Comparison of ENCODE assay signal across 21 cellular contexts in the genomic region with DNA sequence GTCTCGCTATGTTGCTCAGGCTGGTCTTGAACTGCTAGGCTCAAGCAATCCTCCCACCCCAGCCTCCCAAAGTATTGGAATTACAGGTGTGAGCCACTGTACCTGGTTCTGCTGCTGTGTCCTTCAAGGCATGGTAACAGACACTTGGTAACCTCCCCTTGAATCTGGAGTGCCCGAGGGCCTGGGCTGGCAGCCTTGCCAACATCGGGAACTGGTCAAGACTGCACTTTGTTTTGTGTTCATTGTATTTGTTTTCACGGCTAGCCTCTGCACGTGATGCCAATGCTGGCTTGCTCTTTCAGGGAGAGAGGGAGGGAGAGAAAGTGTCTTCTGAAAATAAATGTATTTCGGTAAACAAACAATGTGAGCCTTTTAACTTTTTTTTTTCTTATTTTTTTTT. TPM values are rescaled to one million over a fixed set of nuclear protein-coding genes. Genes with fewer than 3 reads are reported as not detected.
DNase-seq lines count a peak whose midpoint lies in the region; ATAC-seq and TF ChIP-seq lines count a peak whose summit lies in the region.
"Had no signal": no experiment of that assay in that cellular context is flagged by ENCODE, and none has a peak within 500 bp of the region (broad histone marks: within the 10 kb centered on the region; RNA-seq: fewer than 3 reads in every experiment).

No MANE protein-coding gene starts in this region.

- H3K27me3 ChIP-seq in layer of hippocampus (ENCODE audit: control insufficient read depth, insufficient read depth, low read length) (no peaks in the 10 kb centered on the region), smooth muscle cell (ENCODE audit: low read depth) (no peaks in the 10 kb centered on the region)
- H3K27me3 ChIP-seq: hepatocyte, right atrium auricular region, transverse colon had no signal

- H3K36me3 ChIP-seq in smooth muscle cell (ENCODE audit: low read depth), result no peaks in the 10 kb centered on the region
- H3K36me3 ChIP-seq: right atrium auricular region, transverse colon had no signal

- no peak for ATAC-seq in HG03469 (IDR thresholded peaks at IDR 0.05; ENCODE audit: unreplicated experiment)
- ATAC-seq: activated CD8-positive, alpha-beta memory T cell treated with anti-CD3 and anti-CD28 coated beads, Interleukin-2, amount 10 ng/mL, durations not matched to agents 7 days and 5 days had no signal

- H3K79me2 ChIP-seq in smooth muscle cell (ENCODE audit: low read depth), result no peaks in the 10 kb centered on the region

- peaks cover 39% of the 10 kb centered on the region for H4K20me1 ChIP-seq in smooth muscle cell (ENCODE audit: low read depth)

- H3K27ac ChIP-seq in layer of hippocampus (ENCODE audit: low read depth, low read length), result peak overlapping the region; percentile 57
- no peak overlapping the region for H3K27ac ChIP-seq in smooth muscle cell (ENCODE audit: low read depth)
- H3K27ac ChIP-seq: hepatocyte, right atrium auricular region, transverse colon had no signal

- 100% methylated on average over 5 of the region's 6 CpGs for WGBS in smooth muscle cell (ENCODE audit: low lambda C conversion rate)

- no peak overlapping the region for H3K9ac ChIP-seq in smooth muscle cell (ENCODE audit: low read depth)

- H3K4me2 ChIP-seq in smooth muscle cell, result no peak overlapping the region
- H3K4me2 ChIP-seq: hepatocyte had no signal

- H3F3A ChIP-seq in smooth muscle cell (ENCODE audit: low read depth), result no peaks in the 10 kb centered on the region

- H3K4me3 ChIP-seq in smooth muscle cell, result no peak overlapping the region
- H3K4me3 ChIP-seq: hepatocyte, right atrium auricular region, transverse colon had no signal

- no peaks in the 10 kb centered on the region for H3K4me1 ChIP-seq in smooth muscle cell (ENCODE audit: low read depth)
- H3K4me1 ChIP-seq: right atrium auricular region, transverse colon had no signal

- H2AFZ ChIP-seq in smooth muscle cell (ENCODE audit: low read depth), result no peak overlapping the region
- H2AFZ ChIP-seq: hepatocyte had no signal

- DNase-seq in DMS53 (lab: John Stamatoyannopoulos, UW), result peak; percentile 22
- no peak for DNase-seq in DMS53 treated with DMSO at 0.1 percent for 48 hours (lab: John Stamatoyannopoulos, UW; ENCODE audit: unreplicated experiment)
- DNase-seq in anterior cingulate cortex (lab: John Stamatoyannopoulos, UW), result peak in 52 of 58 donors; percentile 3 to 85 (median 50)
- peak; percentile 89 for DNase-seq in superior temporal gyrus (ENCODE audit: extremely low spot score)
- DNase-seq in smooth muscle cell (lab: John Stamatoyannopoulos, UW; ENCODE audit: unreplicated experiment), result no peak
- no peak for DNase-seq in NOMO-1 treated with dmso at 0.1 percent for 144 hours (lab: John Stamatoyannopoulos, UW; ENCODE audit: unreplicated experiment)
- DNase-seq: 8988T; activated B cell treated with CpG ODN at 0.5 μM for 24 hours; activated CD8-positive, alpha-beta memory T cell treated with anti-CD3 and anti-CD28 coated beads, Interleukin-2, amount 10 ng/mL, durations not matched to agents 7 days and 5 days; CD4-positive, CD25-positive, alpha-beta regulatory T cell; GOT3; naive B cell; NCI-H2081 treated with DMSO at 0.1 percent for 48 hours; stimulated activated CD4-positive, alpha-beta T cell treated with anti-CD3 and anti-CD28 coated beads, Interleukin-4, amount 100 ng/mL, for 1 hour; stimulated activated CD8-positive, alpha-beta memory T cell treated with anti-CD3 and anti-CD28 coated beads, Interleukin-4, amount 100 ng/mL, for 48 hours; T-helper 1 cell; transverse colon had no signal

- TF ChIP-seq CTCF in smooth muscle cell (IDR thresholded peaks at IDR 0.05; ENCODE audit: borderline replicate concordance, insufficient read depth, poor library complexity, severe bottlenecking), result no peak

- no peaks in the 10 kb centered on the region for H3K9me3 ChIP-seq in smooth muscle cell (replicated peaks; ENCODE audit: low read depth)
- H3K9me3 ChIP-seq: right atrium auricular region, transverse colon had no signal

RNA-seq across cellular contexts. Expression of a gene that starts 12.0 kb away (rescaled TPM):
- 14.7 and 19.9 TPM in 2 replicates for total RNA-seq in smooth muscle cell
- polyA plus RNA-seq in smooth muscle cell, result 20.9 and 27.0 TPM in 2 replicates

Comparison
In these comparisons a context has a peak if more than half of its experiments do, and no peak if none do; other contexts are left out.
1. DNase-seq: peak in DMS53 (single experiment), anterior cingulate cortex (52 of 58) and superior temporal gyrus (single experiment); none in DMS53 treated with DMSO at 0.1 percent for 48 hours (single experiment), smooth muscle cell (single experiment) and NOMO-1 treated with dmso at 0.1 percent for 144 hours (single experiment).